17 cellular contexts compared by ENCODE assay signal in the genomic region with DNA sequence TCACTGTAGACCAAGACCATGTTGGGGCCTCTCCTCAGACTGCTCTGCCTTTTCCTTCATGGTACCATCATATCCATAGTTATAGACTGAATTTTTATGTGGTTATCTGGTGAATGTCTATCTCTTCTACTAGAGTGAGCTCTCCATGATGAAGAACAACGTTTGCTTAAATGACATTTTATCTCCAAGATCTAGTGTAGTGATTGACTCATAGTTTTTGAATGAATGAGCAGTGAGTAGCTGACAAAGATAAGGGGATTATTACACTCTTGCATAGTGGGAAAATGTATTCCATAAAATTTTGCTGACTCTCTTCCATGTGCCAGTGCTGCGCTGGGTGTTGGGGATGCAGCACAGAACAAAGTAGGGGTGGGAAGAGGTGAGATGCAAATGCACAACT.
DNase-seq lines count a peak whose midpoint lies in the region; ATAC-seq, FAIRE-seq and TF ChIP-seq lines count a peak whose summit lies in the region.
"Had no signal": no experiment of that assay in that cellular context is flagged by ENCODE, and none has a peak within 500 bp of the region (broad histone marks: within the 10 kb centered on the region; RNA-seq: fewer than 3 reads in every experiment).

No MANE protein-coding gene starts in this region.

- H3K23ac ChIP-seq in H9 (ENCODE audit: insufficient read length, low read depth, low read length): no peak overlapping the region

- no peak overlapping the region for H4K91ac ChIP-seq in H9 (ENCODE audit: insufficient read length, low read depth, low read length)

- 0 out of 2 replicates have a peak, but pooled peaks cover 1% of the 10 kb centered on the region for H3K27me3 Mint-ChIP-seq in H9 (ENCODE audit: low read depth)
- H3K27me3 Mint-ChIP-seq in activated CD4-positive, alpha-beta T cell treated with anti-CD3 and anti-CD28 coated beads for 36 hours: peaks cover 9% of the 10 kb centered on the region
- H3K27me3 Mint-ChIP-seq: CD4-positive, CD25-positive, alpha-beta regulatory T cell had no signal

- no peak overlapping the region for H2AFZ ChIP-seq in H9 (ENCODE audit: low read length)

- no peak overlapping the region for H3K4ac ChIP-seq in H9 (ENCODE audit: low read depth, low read length)

- H2BK12ac ChIP-seq in H9 (ENCODE audit: insufficient read length, low read depth, low read length): no peak overlapping the region

- CTCF ChIA-PET in activated CD4-positive, alpha-beta T cell treated with anti-CD3 and anti-CD28 coated beads for 36 hours (lab: Charles Lee): interaction anchor here (1.2 kb wide), 1 partner anchor 163 kb away, joined by 4 read pairs; no protein-coding TSS in a partner anchor

- H3K79me2 ChIP-seq in H9 (ENCODE audit: insufficient read depth, low read length): no peaks in the 10 kb centered on the region

- no peak overlapping the region for H3K18ac ChIP-seq in H9 (ENCODE audit: insufficient read length, low read depth, low read length)

- WGBS in H9 (ENCODE audit: extremely low coverage, insufficient read length, low lambda C conversion rate): no CpG with 5 or more reads among the region's 2 CpGs

- H3T11ph ChIP-seq in H9 (ENCODE audit: low read length): no peak overlapping the region

- ATAC-seq in foreskin keratinocyte (peak; percentile 5), left ventricle myocardium superior (no peak)
- ATAC-seq in activated CD4-positive, alpha-beta T cell treated with anti-CD3 and anti-CD28 coated beads for 36 hours: no peak
- ATAC-seq in stimulated activated naive CD8-positive, alpha-beta T cell treated with anti-CD3 and anti-CD28 coated beads, Interleukin-15, Interleukin-2, amounts not matched to agents 100 U/mL and 50 U/mL, for 24 hours: no peak

- no peak overlapping the region for H2BK20ac ChIP-seq in H9 (ENCODE audit: low read depth, low read length, poor library complexity, severe bottlenecking)

- H3K4me1 Mint-ChIP-seq in H9: peaks cover 38 to 41% of the 10 kb centered on the region in 2 experiments
- no peaks in the 10 kb centered on the region for H3K4me1 Mint-ChIP-seq in activated CD4-positive, alpha-beta T cell treated with anti-CD3 and anti-CD28 coated beads for 36 hours
- H3K4me1 Mint-ChIP-seq: CD4-positive, CD25-positive, alpha-beta regulatory T cell had no signal

- H4K8ac ChIP-seq in H9 (replicated peaks; ENCODE audit: insufficient read length, low read depth, low read length): no peak overlapping the region

- H3K27ac Mint-ChIP-seq in H9: no peak overlapping the region
- H3K27ac Mint-ChIP-seq in activated CD4-positive, alpha-beta T cell treated with anti-CD3 and anti-CD28 coated beads for 36 hours: no peak overlapping the region
- H3K27ac Mint-ChIP-seq: CD4-positive, CD25-positive, alpha-beta regulatory T cell had no signal

- H3K36me3 Mint-ChIP-seq in H9 (ENCODE audit: insufficient read depth in 1 of 3, low read depth in 3 of 3): peaks cover 0 to 6% (median 0%) of the 10 kb centered on the region in 3 experiments; a peak in 1 of 7 replicates
- no peaks in the 10 kb centered on the region for H3K36me3 Mint-ChIP-seq in activated CD4-positive, alpha-beta T cell treated with anti-CD3 and anti-CD28 coated beads for 36 hours (ENCODE audit: low read depth)
- H3K36me3 Mint-ChIP-seq: CD4-positive, CD25-positive, alpha-beta regulatory T cell had no signal

- H3K9me3 ChIP-seq in H9 (ENCODE audit: control insufficient read depth, low read depth, low read length): no peaks in the 10 kb centered on the region

- peak; percentile 83 for FAIRE-seq in RCC 7860 (lab: Jason Lieb, UNC)
- FAIRE-seq in GM12892 (lab: Jason Lieb, UNC): no peak

- TF ChIP-seq CTCF in H9 (conservative IDR thresholded peaks at IDR 0.05): no peak
- no peak for TF ChIP-seq CTCF in foreskin keratinocyte (conservative IDR thresholded peaks at IDR 0.05)

- H3K9me3 Mint-ChIP-seq in H9: no peaks in the 10 kb centered on the region
- H3K9me3 Mint-ChIP-seq in activated CD4-positive, alpha-beta T cell treated with anti-CD3 and anti-CD28 coated beads for 36 hours (ENCODE audit: low read depth): no peaks in the 10 kb centered on the region

- H3K23me2 ChIP-seq in H9 (ENCODE audit: insufficient read length, low read depth, low read length, poor library complexity, severe bottlenecking): no peaks in the 10 kb centered on the region

- no peak overlapping the region for H3K4me3 Mint-ChIP-seq in H9
- H3K4me3 Mint-ChIP-seq in activated CD4-positive, alpha-beta T cell treated with anti-CD3 and anti-CD28 coated beads for 36 hours: no peak overlapping the region
- H3K4me3 Mint-ChIP-seq: CD4-positive, CD25-positive, alpha-beta regulatory T cell had no signal

- H3K56ac ChIP-seq in H9 (ENCODE audit: insufficient read length, low read depth, low read length): no peak overlapping the region

- H3K4me1 ChIP-seq in H9 (ENCODE audit: insufficient read depth, low read length) (peaks cover 9% of the 10 kb centered on the region), foreskin keratinocyte (peaks cover 26% of the 10 kb centered on the region)

- H3K27ac ChIP-seq in H9 (ENCODE audit: insufficient read length, low read depth, low read length) (no peak overlapping the region), foreskin keratinocyte (no peak overlapping the region)

- H4K5ac ChIP-seq in H9 (ENCODE audit: insufficient read length, low read depth, low read length): no peak overlapping the region

- intact Hi-C loops in activated CD4-positive, alpha-beta T cell treated with anti-CD3 and anti-CD28 coated beads for 36 hours (cut with DNase I, micrococcal nuclease): no loop called here
- intact Hi-C loops in left ventricle myocardium superior (cut with micrococcal nuclease): loop anchor here (10.0 kb wide), 1 partner anchor 148 kb away; a partner anchor contains a TSS

- no peak overlapping the region for H2BK5ac ChIP-seq in H9 (ENCODE audit: insufficient read length, low read length)

- TF ChIP-seq POLR2A in GM12892 (IDR thresholded peaks at IDR 0.05; ENCODE audit: low read depth, low read length): no peak

- H3K4me2 ChIP-seq in H9 (ENCODE audit: insufficient read depth, insufficient read length, low read length): no peak overlapping the region

- H3K79me1 ChIP-seq in H9 (ENCODE audit: insufficient read depth, low read depth, low read length, poor library complexity, severe bottlenecking): no peaks in the 10 kb centered on the region

- no peak overlapping the region for H2AK5ac ChIP-seq in H9 (ENCODE audit: insufficient read length, low read length)

- H4K20me1 ChIP-seq in H9 (ENCODE audit: control insufficient read depth, insufficient read depth, insufficient read length): no peaks in the 10 kb centered on the region

- H3K9ac ChIP-seq in H9 (ENCODE audit: extremely low read depth, insufficient read length, low read length): no peak overlapping the region

- H3K27me3 ChIP-seq in H9 (ENCODE audit: insufficient read depth, low read length) (no peaks in the 10 kb centered on the region), foreskin keratinocyte (no peaks in the 10 kb centered on the region)

- H2BK120ac ChIP-seq in H9 (ENCODE audit: low read depth, low read length, poor library complexity, severe bottlenecking): peak overlapping the region; percentile 36

- no peak overlapping the region for H3K14ac ChIP-seq in H9 (ENCODE audit: insufficient read depth, low read length)

- POLR2A ChIA-PET in activated CD4-positive, alpha-beta T cell treated with anti-CD3 and anti-CD28 coated beads for 36 hours (lab: Charles Lee): no interaction called here

- H2BK15ac ChIP-seq in H9 (ENCODE audit: low read depth, low read length): no peak overlapping the region

- DNase-seq in A172 (ENCODE audit: low spot score) (peak; percentile 70), H9 (no peak), RCC 7860 (ENCODE audit: low spot score) (peak; percentile 92), foreskin keratinocyte (peak in 1 of 2 donors; percentile 70), GM12892 (ENCODE audit: insufficient read length) (no peak), left ventricle myocardium superior (no peak)
- DNase-seq in activated CD4-positive, alpha-beta T cell treated with anti-CD3 and anti-CD28 coated beads for 36 hours: no peak
- no peak for DNase-seq in stimulated activated naive CD8-positive, alpha-beta T cell treated with anti-CD3 and anti-CD28 coated beads, Interleukin-15, Interleukin-2, amounts not matched to agents 100 U/mL and 50 U/mL, for 24 hours
- DNase-seq: CD4-positive, CD25-positive, alpha-beta regulatory T cell; DMS79 treated with DMSO at 0.1 percent for 48 hours; HCEC 1CT; NCI-H1048; NCI-H1694; NCI-H446 treated with DMSO at 0.1 percent for 48 hours; NCI-H748 treated with DMSO at 0.1 percent for 48 hours; RPMI8226; SW 1271 had no signal

Comparison
In these comparisons a context has a peak if more than half of its experiments do, and no peak if none do; other contexts are left out.
1. DNase-seq: peak in A172 (single experiment) and RCC 7860 (single experiment); none in H9 (single experiment), activated CD4-positive, alpha-beta T cell treated with anti-CD3 and anti-CD28 coated beads for 36 hours (single experiment), GM12892 (single experiment), stimulated activated naive CD8-positive, alpha-beta T cell treated with anti-CD3 and anti-CD28 coated beads, Interleukin-15, Interleukin-2, amounts not matched to agents 100 U/mL and 50 U/mL, for 24 hours (single experiment) and left ventricle myocardium superior (single experiment).